19 cellular contexts compared by ENCODE assay signal in genomic region chr4:124943938-124944337, GRCh38.
A peak's percentile ranks its signal among the peaks of the same experiment; 100 is the strongest.
DNase-seq lines count a peak whose midpoint lies in the region; ATAC-seq and TF ChIP-seq lines count a peak whose summit lies in the region.
"Had no signal": no experiment of that assay in that cellular context is flagged by ENCODE, and none has a peak within 500 bp of the region (broad histone marks: within the 10 kb centered on the region; RNA-seq: fewer than 3 reads in every experiment).

No MANE protein-coding gene starts in this region.

- H3K9me2 ChIP-seq in HCT116 (ENCODE audit: insufficient read depth), result no peaks in the 10 kb centered on the region

- CTCF ChIA-PET in HCT116 (lab: Charles Lee), result interaction anchor here (1.4 to 2.8 kb wide), 3 partner anchors 10 to 610 kb away, joined by 3 to 8 read pairs (median 3); no protein-coding TSS in a partner anchor
- CTCF ChIA-PET in RWPE1 (lab: Yijun Ruan, JAX), result interaction anchor here (0.6 to 0.8 kb wide), 3 partner anchors 27 to 288 kb away, joined by 3 read pairs; no protein-coding TSS in a partner anchor

- no peaks in the 10 kb centered on the region for H4K20me1 ChIP-seq in HCT116 (ENCODE audit: insufficient read depth)

- DNase-seq in BE2C (no peak), HCT116 (ENCODE audit: low read depth, low spot score) (peak; percentile 15), RWPE1 (ENCODE audit: low spot score) (no peak), fibroblast of pulmonary artery (ENCODE audit: low read depth) (no peak), hippocampal formation (lab: John Stamatoyannopoulos, UW) (no peak), left cardiac atrium (no peak), GM20000 (ENCODE audit: low spot score) (no peak), GM19240 (ENCODE audit: insufficient read length, low spot score) (no peak)
- DNase-seq: activated CD8-positive, alpha-beta T cell treated with anti-CD3 and anti-CD28 coated beads, Interleukin-2, amount 10 ng/mL, durations not matched to agents 7 days and 5 days; activated naive CD8-positive, alpha-beta T cell treated with anti-CD3 and anti-CD28 coated beads, Interleukin-2, amount 10 ng/mL, durations not matched to agents 7 days and 5 days; esophagus squamous epithelium; GDM1; naive thymus-derived CD4-positive, alpha-beta T cell; NCI-H2029; NCI-H526; testis; WERI-Rb-1 had no signal

- intact Hi-C loops in HCT116 (cut with micrococcal nuclease), result loop anchor here (10.0 kb wide), 1 partner anchor 229 kb away; the partner anchor contains the start of gene ANKRD50
- intact Hi-C loops in left cardiac atrium (cut with DNase I), result no loop called here

- peak overlapping the region; percentile 75 for H2AFZ ChIP-seq in HCT116 (ENCODE audit: low read depth, low read length, poor library complexity, severe bottlenecking)

- H3K36me3 ChIP-seq in BE2C (no peaks in the 10 kb centered on the region), HCT116 (ENCODE audit: control insufficient read depth in 1 of 2, insufficient read depth in 2 of 2, low read length in 2 of 2) (no peaks in the 10 kb centered on the region)
- H3K36me3 ChIP-seq: cardiac muscle cell, esophagus squamous epithelium, prostate gland, WERI-Rb-1 had no signal

- no peak overlapping the region for H3K9ac ChIP-seq in HCT116 (ENCODE audit: low read length)

- H3K9me3 ChIP-seq in BE2C (no peaks in the 10 kb centered on the region), HCT116 (ENCODE audit: control insufficient read depth in 1 of 2, insufficient read depth in 1 of 2, low read depth in 1 of 2, low read length in 2 of 2) (no peaks in the 10 kb centered on the region)
- H3K9me3 ChIP-seq: esophagus squamous epithelium, prostate gland, testis had no signal

- ATAC-seq in HCT116, result no peak
- no peak for ATAC-seq in left cardiac atrium
- ATAC-seq: activated CD8-positive, alpha-beta T cell treated with anti-CD3 and anti-CD28 coated beads, Interleukin-2, amount 10 ng/mL, durations not matched to agents 7 days and 5 days; naive thymus-derived CD4-positive, alpha-beta T cell had no signal

- H3K27me3 ChIP-seq in BE2C, result no peaks in the 10 kb centered on the region
- no peaks in the 10 kb centered on the region for H3K27me3 ChIP-seq in HCT116 (ENCODE audit: insufficient read depth, low read length)
- H3K27me3 ChIP-seq: cardiac muscle cell, esophagus squamous epithelium, testis had no signal

- peak; percentile 8; the same call in 1 of the 2 replicates for TF ChIP-seq RAD21 in HCT116 (IDR thresholded peaks at IDR 0.05; ENCODE audit: low read depth)

- H3K4me3 ChIP-seq in BE2C (ENCODE audit: low read depth, low read length) (no peak overlapping the region), HCT116 (replicated peaks in 1 of 2; ENCODE audit: low read depth in 1 of 2, low read length in 2 of 2) (no peak overlapping the region), fibroblast of pulmonary artery (replicated peaks; ENCODE audit: low read depth, low read length) (no peak overlapping the region)
- H3K4me3 ChIP-seq: cardiac muscle cell, esophagus squamous epithelium, prostate gland, testis had no signal

- TF ChIP-seq CTCF in BE2C (IDR thresholded peaks at IDR 0.05; ENCODE audit: low read depth, low read length) (peak; percentile 47), HCT116 (IDR thresholded peaks at IDR 0.05 in 2 of 3, conservative IDR thresholded peaks at IDR 0.05 in 1 of 3; ENCODE audit: borderline replicate concordance in 1 of 3, insufficient read depth in 1 of 3, low read depth in 2 of 3, low read length in 2 of 3) (peak in 2 of 3 experiments; percentile 48 to 51; a peak in 3 of 6 replicates), RWPE1 (conservative IDR thresholded peaks at IDR 0.05; ENCODE audit: low read depth) (no peak), fibroblast of pulmonary artery (IDR thresholded peaks at IDR 0.05; ENCODE audit: low read length, missing control alignments) (peak; percentile 16), GM20000 (IDR thresholded peaks at IDR 0.05; ENCODE audit: extremely low read depth, missing control alignments) (no peak)

- BruUV-seq in HCT116 (replicated peaks; lab: Mats Ljungman, UMichigan), result no TSS peak

- POLR2A ChIA-PET in HCT116 (lab: Charles Lee) (no interaction called here), RWPE1 (lab: Yijun Ruan, JAX; ENCODE audit: low non-redundant PET) (no interaction called here)

- RAD21 ChIA-PET in HCT116 (lab: Charles Lee; ENCODE audit: low non-redundant PET in 1 of 2, low total read pairs in 2 of 2, uncharacterized antibody in 2 of 2, unreplicated experiment in 2 of 2), result no interaction called here

- no peak overlapping the region for H3K27ac ChIP-seq in HCT116 (ENCODE audit: low read depth, low read length)
- peak overlapping the region; percentile 72 for H3K27ac ChIP-seq in RWPE1
- H3K27ac ChIP-seq: cardiac muscle cell, esophagus squamous epithelium, prostate gland, testis, WERI-Rb-1 had no signal

- H3K79me2 ChIP-seq in HCT116 (ENCODE audit: insufficient read depth, low read length), result no peaks in the 10 kb centered on the region

- no peak overlapping the region for H3K4me2 ChIP-seq in HCT116 (ENCODE audit: low read length)

- no peak for TF ChIP-seq POLR2A in HCT116 (IDR thresholded peaks at IDR 0.05; ENCODE audit: borderline replicate concordance, extremely low read depth, insufficient read depth, insufficient read length)

- H3K4me1 ChIP-seq in BE2C (no peaks in the 10 kb centered on the region; the same call in 1 of the 2 replicates), HCT116 (ENCODE audit: control insufficient read depth in 1 of 2, insufficient read depth in 2 of 2, low read length in 2 of 2) (peaks cover 22 to 32% of the 10 kb centered on the region in 2 experiments)
- H3K4me1 ChIP-seq: prostate gland, testis had no signal

TF ChIP-seq in HCT116, 20 proteins besides CTCF, POLR2A, EP300 and RAD21:
- TF ChIP-seq JUND (IDR thresholded peaks at IDR 0.05) (no peak), CBX3 (IDR thresholded peaks at IDR 0.05; ENCODE audit: low read depth) (no peak), SP1 (IDR thresholded peaks at IDR 0.05; ENCODE audit: low read depth) (no peak), SRF (IDR thresholded peaks at IDR 0.05; ENCODE audit: low read depth) (no peak), YY1 (IDR thresholded peaks at IDR 0.05; ENCODE audit: extremely low read depth, insufficient replicate concordance, low read depth, low read length) (no peak), ZFX (IDR thresholded peaks at IDR 0.05) (no peak), EZH2 (IDR thresholded peaks at IDR 0.05) (no peak), REST (IDR thresholded peaks at IDR 0.05; ENCODE audit: low read depth) (no peak)
- TF ChIP-seq, protein P1, sequence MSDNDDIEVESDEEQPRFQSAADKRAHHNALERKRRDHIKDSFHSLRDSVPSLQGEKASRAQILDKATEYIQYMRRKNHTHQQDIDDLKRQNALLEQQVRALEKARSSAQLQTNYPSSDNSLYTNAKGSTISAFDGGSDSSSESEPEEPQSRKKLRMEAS (IDR thresholded peaks at IDR 0.05), result no peak

Comparison
In these comparisons a context has a peak if more than half of its experiments do, and no peak if none do; other contexts are left out.
1. CTCF ChIP-seq: peak in BE2C (single experiment), HCT116 (2 of 3) and fibroblast of pulmonary artery (single experiment); none in RWPE1 (single experiment) and GM20000 (single experiment).